19 cellular contexts compared by ENCODE assay signal in genomic region chr14:32205984-32206383, GRCh38. TPM values are rescaled to one million over a fixed set of nuclear protein-coding genes. Genes with fewer than 3 reads are reported as not detected.
DNase-seq lines count a peak whose midpoint lies in the region; ATAC-seq and TF ChIP-seq lines count a peak whose summit lies in the region.
"Had no signal": no experiment of that assay in that cellular context is flagged by ENCODE, and none has a peak within 500 bp of the region (broad histone marks: within the 10 kb centered on the region; RNA-seq: fewer than 3 reads in every experiment).

No MANE protein-coding gene starts in this region.

- no peaks in the 10 kb centered on the region for H3K27me3 Mint-ChIP-seq in activated T-cell treated with anti-CD3 and anti-CD28 coated beads, Interleukin-2, amount 50 U/mL, for 72 hours (ENCODE audit: low read depth)
- H3K27me3 Mint-ChIP-seq in activated T-cell treated with anti-CD3 and anti-CD28 coated beads, Interleukin-2, amount 50 U/mL, for 4 hours (ENCODE audit: low read depth), result peaks cover 2% of the 10 kb centered on the region

- intact Hi-C loops in A673 (cut with micrococcal nuclease; ENCODE audit: unreplicated experiment), result no loop called here

- CTCF ChIA-PET in A673 (lab: Charles Lee), result no interaction called here

- no peak overlapping the region for H3K27ac Mint-ChIP-seq in activated T-cell treated with anti-CD3 and anti-CD28 coated beads, Interleukin-2, amount 50 U/mL, for 72 hours
- H3K27ac Mint-ChIP-seq: T-helper 2 cell treated with Interferon-gamma antibody and Interleukin-4, amounts not matched to agents 5 μg/mL and 100 μg/mL, for 36 hours had no signal

- no peak for ATAC-seq in activated T-cell treated with anti-CD3 and anti-CD28 coated beads, Interleukin-2, amount 50 U/mL, for 72 hours (replicated peaks in 1 of 2)
- ATAC-seq in activated T-cell treated with anti-CD3 and anti-CD28 coated beads, Interleukin-2, amount 50 U/mL, for 4 hours, result no peak
- ATAC-seq in HG03280 (IDR thresholded peaks at IDR 0.05; ENCODE audit: unreplicated experiment), result peak; percentile 24
- no peak for ATAC-seq in stimulated activated naive CD8-positive, alpha-beta T cell treated with anti-CD3 and anti-CD28 coated beads, Interleukin-15, Interleukin-2, amounts not matched to agents 100 U/mL and 50 U/mL, for 24 hours
- ATAC-seq in HG03108 (IDR thresholded peaks at IDR 0.05; ENCODE audit: unreplicated experiment), result no peak

- H3K27me3 ChIP-seq in A673 (replicated peaks; ENCODE audit: insufficient read depth, low read depth, low read length, poor library complexity), result peaks cover 4% of the 10 kb centered on the region
- H3K27me3 ChIP-seq: ascending aorta had no signal

- H3K36me3 ChIP-seq in A673 (ENCODE audit: insufficient read depth, low read length, poor library complexity, severe bottlenecking), result no peaks in the 10 kb centered on the region
- H3K36me3 ChIP-seq: ascending aorta had no signal

- peaks cover 38% of the 10 kb centered on the region for H3K4me1 Mint-ChIP-seq in activated T-cell treated with anti-CD3 and anti-CD28 coated beads, Interleukin-2, amount 50 U/mL, for 72 hours (ENCODE audit: low read depth)
- H3K4me1 Mint-ChIP-seq in activated T-cell treated with anti-CD3 and anti-CD28 coated beads, Interleukin-2, amount 50 U/mL, for 4 hours (ENCODE audit: low read depth), result peaks cover 31% of the 10 kb centered on the region

- no peaks in the 10 kb centered on the region for H3K9me3 Mint-ChIP-seq in activated T-cell treated with anti-CD3 and anti-CD28 coated beads, Interleukin-2, amount 50 U/mL, for 72 hours
- no peaks in the 10 kb centered on the region for H3K9me3 Mint-ChIP-seq in activated T-cell treated with anti-CD3 and anti-CD28 coated beads, Interleukin-2, amount 50 U/mL, for 4 hours
- H3K9me3 Mint-ChIP-seq: T-helper 2 cell treated with Interferon-gamma antibody and Interleukin-4, amounts not matched to agents 5 μg/mL and 100 μg/mL, for 36 hours had no signal

- no peaks in the 10 kb centered on the region for H3K9me3 ChIP-seq in A673 (ENCODE audit: low read depth, low read length, poor library complexity, severe bottlenecking)
- H3K9me3 ChIP-seq: ascending aorta had no signal

- no peaks in the 10 kb centered on the region for H3K4me1 ChIP-seq in A673 (ENCODE audit: insufficient read depth, low read length, poor library complexity, severe bottlenecking)
- H3K4me1 ChIP-seq: ascending aorta had no signal

- no peak for DNase-seq in activated T-cell treated with anti-CD3 and anti-CD28 coated beads, Interleukin-2, amount 50 U/mL, for 72 hours
- no peak for DNase-seq in activated T-cell treated with anti-CD3 and anti-CD28 coated beads, Interleukin-2, amount 50 U/mL, for 4 hours
- DNase-seq in SW480 (ENCODE audit: low spot score) (peak; percentile 44), T-helper 2 cell (no peak), A673 (ENCODE audit: low spot score) (no peak)
- DNase-seq in stimulated activated naive CD8-positive, alpha-beta T cell treated with anti-CD3 and anti-CD28 coated beads, Interleukin-15, Interleukin-2, amounts not matched to agents 100 U/mL and 50 U/mL, for 24 hours, result peak; percentile 9
- DNase-seq: activated CD8-positive, alpha-beta memory T cell treated with anti-CD3 and anti-CD28 coated beads, Interleukin-2, amount 50 U/mL, for 4 hours; effector CD8-positive, alpha-beta T cell; HCEC 1CT; naive B cell; NCI-H1417; NK-92 treated with Interleukin-12 subunit alpha and Interleukin-12 subunit beta, amount 100 ng/mL, for 24 hours had no signal

- H3K4me3 ChIP-seq in A673 (ENCODE audit: low read depth, low read length, poor library complexity, severe bottlenecking), result no peak overlapping the region
- H3K4me3 ChIP-seq: ascending aorta had no signal

- H3K36me3 Mint-ChIP-seq in activated T-cell treated with anti-CD3 and anti-CD28 coated beads, Interleukin-2, amount 50 U/mL, for 72 hours (ENCODE audit: insufficient read depth in 2 of 2), result no peaks in the 10 kb centered on the region
- no peaks in the 10 kb centered on the region for H3K36me3 Mint-ChIP-seq in activated T-cell treated with anti-CD3 and anti-CD28 coated beads, Interleukin-2, amount 50 U/mL, for 4 hours (ENCODE audit: insufficient read depth)
- H3K36me3 Mint-ChIP-seq: naive B cell had no signal

- no peak overlapping the region for H3K27ac ChIP-seq in A673 (ENCODE audit: low read depth, low read length, poor library complexity, severe bottlenecking)
- H3K27ac ChIP-seq: ascending aorta had no signal

- peak overlapping the region; percentile 9 to 71 for H3K4me3 Mint-ChIP-seq in activated T-cell treated with anti-CD3 and anti-CD28 coated beads, Interleukin-2, amount 50 U/mL, for 72 hours
- no peak overlapping the region for H3K4me3 Mint-ChIP-seq in activated T-cell treated with anti-CD3 and anti-CD28 coated beads, Interleukin-2, amount 50 U/mL, for 4 hours
- H3K4me3 Mint-ChIP-seq: T-helper 2 cell treated with Interferon-gamma antibody and Interleukin-4, amounts not matched to agents 5 μg/mL and 100 μg/mL, for 36 hours had no signal

- POLR2A ChIA-PET in A673 (lab: Charles Lee; ENCODE audit: low non-redundant PET), result no interaction called here

- BruUV-seq in A673 (replicated peaks; lab: Mats Ljungman, UMichigan), result no TSS peak

- TF ChIP-seq CTCF in A673 (conservative IDR thresholded peaks at IDR 0.05; ENCODE audit: low read depth, low read length), result no peak

RNA-seq across cellular contexts. Expression of gene RNU6-8, which starts 2.9 kb away (rescaled TPM):
- total RNA-seq in activated T-cell treated with anti-CD3 and anti-CD28 coated beads, Interleukin-2, amount 50 U/mL, for 72 hours, result not detected
- total RNA-seq in activated T-cell treated with anti-CD3 and anti-CD28 coated beads, Interleukin-2, amount 50 U/mL, for 4 hours, result not detected
- not detected in 2 replicates for total RNA-seq in A673 (2021)
- total RNA-seq: ascending aorta, Daoy, kidney epithelial cell, urinary bladder had no signal

RNA-seq across cellular contexts. Expression of gene RNU6-7, which starts 4.1 kb away (rescaled TPM):
- not detected for total RNA-seq in activated T-cell treated with anti-CD3 and anti-CD28 coated beads, Interleukin-2, amount 50 U/mL, for 72 hours
- total RNA-seq in activated T-cell treated with anti-CD3 and anti-CD28 coated beads, Interleukin-2, amount 50 U/mL, for 4 hours, result not detected
- total RNA-seq in A673 (2021), result not detected in 2 replicates
- total RNA-seq: ascending aorta, Daoy, kidney epithelial cell, urinary bladder had no signal

Comparison
In these comparisons a context has a peak if more than half of its experiments do, and no peak if none do; other contexts are left out.
1. DNase-seq: peak in SW480 (single experiment) and stimulated activated naive CD8-positive, alpha-beta T cell treated with anti-CD3 and anti-CD28 coated beads, Interleukin-15, Interleukin-2, amounts not matched to agents 100 U/mL and 50 U/mL, for 24 hours (single experiment); none in activated T-cell treated with anti-CD3 and anti-CD28 coated beads, Interleukin-2, amount 50 U/mL, for 72 hours (0 of 2), activated T-cell treated with anti-CD3 and anti-CD28 coated beads, Interleukin-2, amount 50 U/mL, for 4 hours (single experiment), T-helper 2 cell (0 of 5) and A673 (single experiment).